In the genomic region with DNA sequence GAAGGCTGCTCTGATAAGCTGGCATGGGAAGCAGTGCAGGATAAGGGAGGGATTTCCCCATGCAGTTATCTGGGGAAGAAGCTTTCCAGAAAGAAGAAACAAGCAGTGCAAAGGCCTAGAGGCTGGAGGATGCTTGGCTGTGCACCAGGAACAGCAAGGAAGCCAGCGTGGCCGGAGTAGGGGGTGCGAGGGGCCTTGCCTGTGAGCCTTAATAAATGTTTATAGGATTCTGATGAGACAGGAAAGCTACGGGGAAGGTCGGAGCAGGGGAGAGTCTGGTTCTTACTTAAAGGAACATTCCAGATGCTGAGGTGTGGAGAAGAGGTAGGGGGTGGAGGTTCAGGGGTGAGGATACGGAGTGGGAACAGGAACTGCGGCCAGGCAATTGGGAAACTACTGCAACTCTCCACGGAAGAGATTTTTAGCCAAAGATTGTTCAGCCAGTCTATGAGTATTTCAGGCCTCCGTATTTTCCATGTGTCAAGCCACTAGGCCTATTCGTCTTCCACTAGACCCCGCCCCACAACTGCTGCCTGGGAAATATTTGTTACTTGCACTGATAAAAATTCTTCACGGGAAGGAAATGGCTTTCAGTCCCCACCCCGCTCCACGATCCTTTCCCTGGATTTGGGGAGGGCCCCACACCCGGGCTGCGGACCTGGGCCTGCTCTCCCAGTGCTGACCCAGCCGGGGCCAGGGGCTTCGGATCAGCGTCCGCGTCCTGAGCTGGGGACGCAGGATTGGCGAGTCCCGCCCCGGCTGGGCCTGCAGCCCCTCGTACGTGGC, we compare ENCODE assay signal across 1 cellular context.
TF ChIP-seq lines count a peak whose summit lies in the region.

No MANE protein-coding gene starts in this region.

TF ChIP-seq in H1, 55 proteins besides CTCF, POLR2A, EP300 and RAD21:
- TF ChIP-seq PHF8 (conservative IDR thresholded peaks at IDR 0.05; ENCODE audit: low read depth, low read length): peak; percentile 61
- TF ChIP-seq RFX5 (IDR thresholded peaks at IDR 0.05; ENCODE audit: borderline replicate concordance, low read depth, low read length): no peak
